Comparison of ENCODE assay signal across 8 cellular contexts in genomic region chr22:22201185-22201924, GRCh38. TPM values are rescaled to one million over a fixed set of nuclear protein-coding genes. Genes with fewer than 3 reads are reported as not detected.
DNase-seq lines count a peak whose midpoint lies in the region; ATAC-seq and TF ChIP-seq lines count a peak whose summit lies in the region.

No MANE protein-coding gene starts in this region.

- intact Hi-C loops in mammary epithelial cell (cut with micrococcal nuclease) = no loop called here

- no peak overlapping the region for H2BK120ac ChIP-seq in mesendoderm (ENCODE audit: low read depth, low read length)

- no peak overlapping the region for H2AK5ac ChIP-seq in mesendoderm (ENCODE audit: low read length)

- no peak overlapping the region for H3K4ac ChIP-seq in mesendoderm (ENCODE audit: low read depth, low read length)

- no peaks in the 10 kb centered on the region for H3K9me3 ChIP-seq in mammary epithelial cell (replicated peaks; ENCODE audit: insufficient read depth, low read length)

- H3K36me3 ChIP-seq in mammary epithelial cell (ENCODE audit: insufficient read depth, low read length) = no peaks in the 10 kb centered on the region
- no peaks in the 10 kb centered on the region for H3K36me3 ChIP-seq in mesendoderm (ENCODE audit: control insufficient read depth, insufficient read depth, low read length)

- H3K4me2 ChIP-seq in mammary epithelial cell (ENCODE audit: insufficient read depth, low read depth, low read length) (no peak overlapping the region), mesendoderm (ENCODE audit: low read length) (no peak overlapping the region)

- no peaks in the 10 kb centered on the region for H3K79me1 ChIP-seq in mesendoderm (ENCODE audit: low read length)

- H4K5ac ChIP-seq in mesendoderm (ENCODE audit: low read length) = no peak overlapping the region

- CTCF ChIA-PET in RWPE1 (lab: Yijun Ruan, JAX) = interaction anchor here (0.5 to 1.5 kb wide), 7 partner anchors 15 to 191 kb away, joined by 3 to 7 read pairs (median 4); no protein-coding TSS in a partner anchor
- CTCF ChIA-PET in mammary epithelial cell (lab: Charles Lee; ENCODE audit: low non-redundant PET) = interaction anchor here (0.6 to 0.7 kb wide), 4 partner anchors 57 to 156 kb away, joined by 3 to 5 read pairs (median 4); no protein-coding TSS in a partner anchor

- H2AFZ ChIP-seq in mammary epithelial cell (ENCODE audit: low read depth, low read length) = no peak overlapping the region

- H3K27ac ChIP-seq in 22Rv1 = no peak overlapping the region
- no peak overlapping the region for H3K27ac ChIP-seq in RWPE1
- no peak overlapping the region for H3K27ac ChIP-seq in mammary epithelial cell (ENCODE audit: insufficient read depth, low read depth, low read length)
- no peak overlapping the region for H3K27ac ChIP-seq in mesendoderm (ENCODE audit: low read depth, low read length)

- DNase-seq in GM10266 (ENCODE audit: extremely low spot score) = peak; percentile 56
- DNase-seq in RWPE1 (ENCODE audit: low spot score) = peak; percentile 23
- no peak for DNase-seq in mammary epithelial cell
- peak; percentile 58 for DNase-seq in mesendoderm
- no peak for DNase-seq in GOT3 (lab: John Stamatoyannopoulos, UW)
- DNase-seq in cortex of kidney (lab: John Stamatoyannopoulos, UW) = no peak

- no peak overlapping the region for H3K56ac ChIP-seq in mesendoderm (ENCODE audit: low read length)

- POLR2A ChIA-PET in RWPE1 (lab: Yijun Ruan, JAX; ENCODE audit: low non-redundant PET) = no interaction called here

- TF ChIP-seq CTCF in 22Rv1 (IDR thresholded peaks at IDR 0.05) = peak; percentile 81
- peak; percentile 58 for TF ChIP-seq CTCF in GM10266 (IDR thresholded peaks at IDR 0.05; ENCODE audit: control insufficient read depth, insufficient read depth, low read depth, missing control alignments)
- peak; percentile 84 for TF ChIP-seq CTCF in RWPE1 (conservative IDR thresholded peaks at IDR 0.05; ENCODE audit: low read depth)
- peak; percentile 89 to 91 for TF ChIP-seq CTCF in mammary epithelial cell (conservative IDR thresholded peaks at IDR 0.05 in 1 of 2, IDR thresholded peaks at IDR 0.05 in 1 of 2; ENCODE audit: extremely low read depth in 1 of 2, insufficient read depth in 1 of 2, low read depth in 1 of 2, low read length in 2 of 2)

- no TSS peak for BruUV-seq in mammary epithelial cell (replicated peaks; lab: Mats Ljungman, UMichigan)

- H4K20me1 ChIP-seq in mammary epithelial cell (ENCODE audit: insufficient read depth, low read length) = no peaks in the 10 kb centered on the region

- in situ Hi-C loops in mammary epithelial cell (cut with MboI; ENCODE audit: low sequenced_read_pairs in 2 of 2) = no loop called here

- no peak overlapping the region for H2BK5ac ChIP-seq in mesendoderm (ENCODE audit: low read length)

- H3K4me3 ChIP-seq in mammary epithelial cell (replicated peaks in 1 of 3; ENCODE audit: insufficient read depth in 1 of 3, low read depth in 2 of 3, low read length in 3 of 3) = no peak overlapping the region
- H3K4me3 ChIP-seq in mesendoderm (ENCODE audit: low read length) = no peak overlapping the region

- no peak overlapping the region for H3K23ac ChIP-seq in mesendoderm (ENCODE audit: low read length)

- peak; percentile 43 for ATAC-seq in HG03196 (IDR thresholded peaks at IDR 0.05; ENCODE audit: unreplicated experiment)

- H3K4me1 ChIP-seq in mammary epithelial cell (ENCODE audit: insufficient read depth, low read length) (no peaks in the 10 kb centered on the region), mesendoderm (ENCODE audit: control insufficient read depth, low read depth, low read length) (no peaks in the 10 kb centered on the region)

- no peak overlapping the region for H2BK15ac ChIP-seq in mesendoderm (replicated peaks; ENCODE audit: low read depth)

- H3K9ac ChIP-seq in mammary epithelial cell (ENCODE audit: insufficient read depth, low read length) (no peak overlapping the region), mesendoderm (ENCODE audit: low read length) (no peak overlapping the region)

- 59% methylated on average over 8 of the region's 11 CpGs for WGBS in mammary epithelial cell (ENCODE audit: low coverage, missing lambda C conversion rate)
- no CpG with 5 or more reads among the region's 11 CpGs for WGBS in mesendoderm (ENCODE audit: extremely low coverage, insufficient coverage, low lambda C conversion rate)

- H3K79me2 ChIP-seq in mammary epithelial cell (ENCODE audit: insufficient read depth, low read length) (no peaks in the 10 kb centered on the region), mesendoderm (ENCODE audit: control insufficient read depth, insufficient read depth, low read length) (no peaks in the 10 kb centered on the region)

- H3K27me3 ChIP-seq in mammary epithelial cell (ENCODE audit: insufficient read depth, low read length) = no peaks in the 10 kb centered on the region
- H3K27me3 ChIP-seq in mesendoderm (ENCODE audit: insufficient read depth, low read length, poor library complexity) = peaks cover 4% of the 10 kb centered on the region

- H4K8ac ChIP-seq in mesendoderm (ENCODE audit: low read depth, low read length) = no peak overlapping the region

- dilution Hi-C loops in mammary epithelial cell (cut with HindIII; ENCODE audit: low sequenced_read_pairs) = loop anchor here (5.0 kb wide), 2 partner anchors 41 to 116 kb away; partner anchors contain the start of gene VPREB1

- H3K18ac ChIP-seq in mesendoderm (ENCODE audit: low read length) = no peak overlapping the region

RNA-seq across cellular contexts. Expression of gene VPREB1, which starts 43.2 kb away (rescaled TPM):
- total RNA-seq in mammary epithelial cell = not detected
- polyA plus RNA-seq in mammary epithelial cell = not detected
- polyA minus RNA-seq in mammary epithelial cell = not detected
- polyA plus RNA-seq in mesendoderm (2013, experiment 1 of 2) = not detected
- not detected for polyA plus RNA-seq in mesendoderm (2013, experiment 2 of 2)

Comparison
In these comparisons a context has a peak if more than half of its experiments do, and no peak if none do; other contexts are left out.
1. DNase-seq: peak in GM10266 (single experiment), RWPE1 (single experiment) and mesendoderm (single experiment); none in mammary epithelial cell (single experiment), GOT3 (single experiment) and cortex of kidney (single experiment).
2. Peak in every context shown above with its lines, with median percentiles within 50 percentile points of each other: CTCF ChIP-seq.